Comparison of ENCODE assay signal across 21 cellular contexts in genomic region chr20:64247312-64247627, GRCh38.
"Had no signal": no experiment of that assay in that cellular context is flagged by ENCODE, and none has a peak within 500 bp of the region (broad histone marks: within the 10 kb centered on the region; RNA-seq: fewer than 3 reads in every experiment).

No MANE protein-coding gene starts in this region.

- H3K27ac ChIP-seq: esophagus squamous epithelium, lower lobe of right lung, right atrium auricular region, skin epidermis, suprapubic skin, transverse colon, vagina, WERI-Rb-1 had no signal

- H3K4me1 Mint-ChIP-seq: activated T-helper 17 cell treated with anti-CD3 and anti-CD28 coated beads, Interleukin-2, amount 50 U/mL, for 72 hours; immature natural killer cell; natural killer cell had no signal

- H3K4me3 ChIP-seq: esophagus squamous epithelium, lower lobe of right lung, right atrium auricular region, skin epidermis, suprapubic skin, transverse colon, vagina had no signal

- DNase-seq: activated CD4-positive, alpha-beta T cell treated with anti-CD3 and anti-CD28 coated beads, Interleukin-2, amount 50 U/mL, for 4 hours; dermis blood vessel endothelial cell; effector memory CD4-positive, alpha-beta T cell; esophagus squamous epithelium; immature natural killer cell; lower lobe of right lung; natural killer cell; stimulated activated CD4-positive, alpha-beta T cell treated with anti-CD3 and anti-CD28 coated beads, Interleukin-15, amount 100 ng/mL, for 24 hours; stimulated activated CD4-positive, alpha-beta T cell treated with anti-CD3 and anti-CD28 coated beads, Interleukin-2, amount 100 ng/mL, for 48 hours; SW 1271; T-helper 2 cell; transverse colon had no signal

- H3K27ac Mint-ChIP-seq: activated naive CD4-positive, alpha-beta T cell treated with anti-CD3 and anti-CD28 coated beads for 36 hours; activated T-helper 17 cell treated with anti-CD3 and anti-CD28 coated beads, Interleukin-2, amount 50 U/mL, for 72 hours; immature natural killer cell; natural killer cell; progenitor cell of endocrine pancreas; stimulated activated naive CD8-positive, alpha-beta T cell treated with anti-CD3 and anti-CD28 coated beads, Interleukin-15, Interleukin-2, amounts not matched to agents 100 ng/mL and 50 ng/mL, for 24 hours had no signal

- H3K36me3 ChIP-seq: esophagus squamous epithelium, lower lobe of right lung, right atrium auricular region, suprapubic skin, transverse colon, vagina, WERI-Rb-1 had no signal

- H3K9me3 ChIP-seq: esophagus squamous epithelium, lower lobe of right lung, right atrium auricular region, suprapubic skin, transverse colon, vagina had no signal

- H3K27me3 ChIP-seq: right atrium auricular region, vagina had no signal

- H3K27me3 Mint-ChIP-seq: progenitor cell of endocrine pancreas had no signal

- H3K4me3 Mint-ChIP-seq: activated naive CD4-positive, alpha-beta T cell treated with anti-CD3 and anti-CD28 coated beads for 36 hours; activated T-helper 17 cell treated with anti-CD3 and anti-CD28 coated beads, Interleukin-2, amount 50 U/mL, for 72 hours; immature natural killer cell; natural killer cell; stimulated activated naive CD8-positive, alpha-beta T cell treated with anti-CD3 and anti-CD28 coated beads, Interleukin-15, Interleukin-2, amounts not matched to agents 100 ng/mL and 50 ng/mL, for 24 hours had no signal

- H3K36me3 Mint-ChIP-seq: immature natural killer cell, natural killer cell had no signal

- H3K4me1 ChIP-seq: esophagus squamous epithelium, lower lobe of right lung, right atrium auricular region, suprapubic skin, transverse colon, vagina had no signal

- H3K9me3 Mint-ChIP-seq: activated naive CD4-positive, alpha-beta T cell treated with anti-CD3 and anti-CD28 coated beads for 36 hours; activated T-helper 17 cell treated with anti-CD3 and anti-CD28 coated beads, Interleukin-2, amount 50 U/mL, for 72 hours; natural killer cell; stimulated activated naive CD8-positive, alpha-beta T cell treated with anti-CD3 and anti-CD28 coated beads, Interleukin-15, Interleukin-2, amounts not matched to agents 100 ng/mL and 50 ng/mL, for 24 hours had no signal
